In the genomic region with DNA sequence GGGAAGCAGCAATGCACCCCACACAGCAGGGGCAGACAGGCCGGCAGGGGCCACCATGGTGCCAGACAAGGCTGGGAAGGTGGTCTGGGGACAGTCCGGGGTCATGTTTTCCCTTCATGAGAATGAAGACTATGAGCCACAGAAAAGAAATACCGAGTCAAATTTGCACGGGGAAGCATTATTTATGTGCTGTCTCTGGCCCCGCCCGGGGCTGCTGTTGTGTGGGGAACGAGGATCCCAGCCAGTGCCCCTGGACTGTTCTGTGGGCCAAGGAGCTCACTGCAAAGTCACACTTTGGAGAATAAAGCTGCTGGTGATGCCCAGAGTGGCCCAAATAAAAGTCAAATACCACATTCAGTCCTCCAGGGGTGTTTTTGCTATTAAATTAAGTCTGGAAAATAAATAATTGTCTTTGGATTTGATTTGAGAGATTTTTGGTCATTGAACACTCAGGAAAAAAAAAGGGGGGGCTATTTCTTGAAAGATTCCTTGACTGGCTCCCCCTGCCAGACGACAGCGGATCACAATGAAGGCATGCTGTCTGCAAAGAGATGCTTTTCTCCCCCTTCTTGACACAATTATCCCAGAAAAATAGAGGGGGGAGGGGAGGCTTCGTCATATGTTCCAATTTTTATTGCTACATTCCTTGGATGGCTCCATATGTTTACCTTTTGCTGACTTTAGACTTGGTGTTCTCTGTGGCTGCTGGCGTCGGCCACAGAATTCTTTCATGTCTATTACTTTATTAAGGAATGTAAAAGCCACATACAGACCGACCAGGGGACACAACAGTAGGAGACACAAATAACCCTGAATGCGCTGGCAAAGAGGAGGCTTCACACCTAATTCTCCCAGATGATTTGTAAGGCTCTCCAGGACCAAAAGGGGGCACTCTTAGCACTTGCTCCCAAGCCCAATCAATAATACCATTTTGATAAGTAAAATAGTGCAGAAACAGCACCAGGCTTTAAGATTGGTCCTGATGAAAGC, we compare ENCODE assay signal across 9 cellular contexts. TPM values are rescaled to one million over a fixed set of nuclear protein-coding genes. Genes with fewer than 3 reads are reported as not detected.
DNase-seq lines count a peak whose midpoint lies in the region; ATAC-seq and TF ChIP-seq lines count a peak whose summit lies in the region.
"Had no signal": no experiment of that assay in that cellular context is flagged by ENCODE, and none has a peak within 500 bp of the region (broad histone marks: within the 10 kb centered on the region; RNA-seq: fewer than 3 reads in every experiment).

No MANE protein-coding gene starts in this region.

- no peak for TF ChIP-seq POLR2A in ovary (IDR thresholded peaks at IDR 0.05)

- no peaks in the 10 kb centered on the region for H3K4me1 ChIP-seq in ovary (ENCODE audit: insufficient read depth)

- H3K36me3 ChIP-seq in ovary = no peaks in the 10 kb centered on the region

- no peak overlapping the region for H3K4me3 ChIP-seq in Jurkat, Clone E6-1 (ENCODE audit: low read length)
- no peak overlapping the region for H3K4me3 ChIP-seq in ovary

- WGBS in ovary, 3 donors = 34 to 38% (median 37%) methylated on average over 14 of the region's 14 CpGs

- DNase-seq in EH (ENCODE audit: low read depth) (peak; percentile 91), T1000 (lab: John Stamatoyannopoulos, UW) (peak; percentile 22), iPS-NIHi7 (ENCODE audit: extremely low spot score) (peak; percentile 58), NCI-H1930 (lab: John Stamatoyannopoulos, UW) (no peak), ovary (no peak)
- peak; percentile 85 for DNase-seq in Jurkat, Clone E6-1 (ENCODE audit: low read depth, low spot score)

- H3K27ac ChIP-seq in ovary = no peak overlapping the region

- H3K9me3 ChIP-seq in ovary = no peaks in the 10 kb centered on the region

- TF ChIP-seq CTCF in ovary (IDR thresholded peaks at IDR 0.05) = no peak

- ATAC-seq in HG03175 (IDR thresholded peaks at IDR 0.05; ENCODE audit: unreplicated experiment) (no peak), GM19467 (IDR thresholded peaks at IDR 0.05; ENCODE audit: unreplicated experiment) (no peak)

- no peak for TF ChIP-seq EP300 in ovary (IDR thresholded peaks at IDR 0.05)

- no peaks in the 10 kb centered on the region for H3K27me3 ChIP-seq in ovary

- intact Hi-C loops in ovary (cut with DNase I) = no loop called here

RNA-seq across cellular contexts. Expression of gene ANKFN1, which starts 27.1 kb away (rescaled TPM):
- not detected for polyA plus RNA-seq in Jurkat, Clone E6-1 (2012; ENCODE audit: insufficient read depth, insufficient read length)
- total RNA-seq in ovary = 1 to 10 TPM in 2 of 7 donors, under 1 TPM in 3, not detected in 2; 0.25 to 4.4 (median 0.71) TPM
- polyA plus RNA-seq in ovary = under 1 TPM in 1 of 2 donors, not detected in 1; 0.02 TPM
- total RNA-seq: mononuclear cell had no signal

Comparison
In these comparisons a context has a peak if more than half of its experiments do, and no peak if none do; other contexts are left out.
1. DNase-seq: peak in EH (single experiment), Jurkat, Clone E6-1 (single experiment), T1000 (single experiment) and iPS-NIHi7 (single experiment); none in NCI-H1930 (0 of 2) and ovary (0 of 5).